8 cellular contexts compared by ENCODE assay signal in the genomic region with DNA sequence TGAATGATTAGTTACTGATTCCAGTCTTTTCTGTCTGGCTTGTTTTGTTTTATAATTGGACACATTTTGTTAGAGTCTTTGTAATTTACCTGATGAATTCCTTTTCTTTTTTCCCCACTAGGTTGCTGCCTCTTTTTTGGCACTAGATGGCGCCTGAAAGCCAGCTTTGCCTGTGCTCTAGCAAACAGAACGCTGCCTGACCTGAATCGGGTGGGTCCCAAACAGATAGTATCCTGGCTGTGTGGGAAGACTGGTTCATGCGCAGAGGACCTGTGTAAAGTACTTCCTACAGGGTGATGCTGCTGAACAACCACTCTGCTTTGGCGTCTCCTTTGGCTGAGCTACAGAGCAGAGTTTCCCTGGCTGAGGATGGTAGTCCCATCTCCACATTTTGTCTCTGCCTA.
DNase-seq lines count a peak whose midpoint lies in the region; ATAC-seq and TF ChIP-seq lines count a peak whose summit lies in the region.

No MANE protein-coding gene starts in this region.

- ATAC-seq in GM21423 (IDR thresholded peaks at IDR 0.05; ENCODE audit: unreplicated experiment) (peak; percentile 67), right lobe of liver (peak in 2 of 4 donors; percentile 53 to 60)
- ATAC-seq in stimulated activated memory B cell treated with anti-CD40 and anti-IgM and Interleukin-4, amounts not matched to agents 10 μg/mL and 1 μg/mL and 100 μg/mL, for 72 hours = no peak

- WGBS in right lobe of liver (ENCODE audit: insufficient coverage, low coverage, low lambda C conversion rate, missing lambda C conversion rate) = 34% methylated on average over 4 of the region's 5 CpGs

- peaks cover 32% of the 10 kb centered on the region for H3K9me3 Mint-ChIP-seq in activated naive CD8-positive, alpha-beta T cell treated with anti-CD3 and anti-CD28 coated beads for 36 hours
- H3K9me3 Mint-ChIP-seq in stimulated activated memory B cell treated with anti-CD40 and anti-IgM and Interleukin-4, amounts not matched to agents 10 μg/mL and 1 μg/mL and 100 μg/mL, for 72 hours = peaks cover 19% of the 10 kb centered on the region

- no peaks in the 10 kb centered on the region for H3K36me3 ChIP-seq in right lobe of liver

- peaks cover 2% of the 10 kb centered on the region for H3K27me3 Mint-ChIP-seq in activated naive CD8-positive, alpha-beta T cell treated with anti-CD3 and anti-CD28 coated beads for 36 hours
- no peaks in the 10 kb centered on the region for H3K27me3 Mint-ChIP-seq in stimulated activated memory B cell treated with anti-CD40 and anti-IgM and Interleukin-4, amounts not matched to agents 10 μg/mL and 1 μg/mL and 100 μg/mL, for 72 hours

- no peak overlapping the region for H3K4me3 ChIP-seq in right lobe of liver

- intact Hi-C loops in right lobe of liver (cut with DNase I) = no loop called here

- H3K27ac ChIP-seq in right lobe of liver = no peak overlapping the region

- H3K27ac Mint-ChIP-seq in activated naive CD8-positive, alpha-beta T cell treated with anti-CD3 and anti-CD28 coated beads for 36 hours = no peak overlapping the region
- H3K27ac Mint-ChIP-seq in stimulated activated memory B cell treated with anti-CD40 and anti-IgM and Interleukin-4, amounts not matched to agents 10 μg/mL and 1 μg/mL and 100 μg/mL, for 72 hours = no peak overlapping the region

- H3K4me3 Mint-ChIP-seq in activated naive CD8-positive, alpha-beta T cell treated with anti-CD3 and anti-CD28 coated beads for 36 hours = no peak overlapping the region
- no peak overlapping the region for H3K4me3 Mint-ChIP-seq in stimulated activated memory B cell treated with anti-CD40 and anti-IgM and Interleukin-4, amounts not matched to agents 10 μg/mL and 1 μg/mL and 100 μg/mL, for 72 hours

- H3K9me3 ChIP-seq in right lobe of liver = peaks cover 0 to 11% (median 1%) of the 10 kb centered on the region in 4 donors

- H3K4me1 ChIP-seq in right lobe of liver = no peaks in the 10 kb centered on the region

- no peaks in the 10 kb centered on the region for H3K4me1 Mint-ChIP-seq in activated naive CD8-positive, alpha-beta T cell treated with anti-CD3 and anti-CD28 coated beads for 36 hours
- no peaks in the 10 kb centered on the region for H3K4me1 Mint-ChIP-seq in stimulated activated memory B cell treated with anti-CD40 and anti-IgM and Interleukin-4, amounts not matched to agents 10 μg/mL and 1 μg/mL and 100 μg/mL, for 72 hours

- no peaks in the 10 kb centered on the region for H3K27me3 ChIP-seq in right lobe of liver

- TF ChIP-seq CTCF in right lobe of liver (IDR thresholded peaks at IDR 0.05) = peak; percentile 29 to 50 (median 37)

- DNase-seq in D341Med (ENCODE audit: low spot score) (peak; percentile 54), NCI-H526 (lab: John Stamatoyannopoulos, UW) (peak; percentile 6 to 59), right lobe of liver (no peak), GM19240 (ENCODE audit: insufficient read length, low spot score) (no peak), NCI-H2107 treated with DMSO at 0.1 percent for 48 hours (lab: John Stamatoyannopoulos, UW; ENCODE audit: unreplicated experiment) (no peak)
- peak; percentile 19 for DNase-seq in activated naive CD8-positive, alpha-beta T cell treated with anti-CD3 and anti-CD28 coated beads for 36 hours

- TF ChIP-seq POLR2A in right lobe of liver (IDR thresholded peaks at IDR 0.05) = no peak

- H3K36me3 Mint-ChIP-seq in activated naive CD8-positive, alpha-beta T cell treated with anti-CD3 and anti-CD28 coated beads for 36 hours = peaks cover 13% of the 10 kb centered on the region
- H3K36me3 Mint-ChIP-seq in stimulated activated memory B cell treated with anti-CD40 and anti-IgM and Interleukin-4, amounts not matched to agents 10 μg/mL and 1 μg/mL and 100 μg/mL, for 72 hours = no peaks in the 10 kb centered on the region

Comparison
In these comparisons a context has a peak if more than half of its experiments do, and no peak if none do; other contexts are left out.
1. DNase-seq: peak in D341Med (single experiment), NCI-H526 (2 of 2) and activated naive CD8-positive, alpha-beta T cell treated with anti-CD3 and anti-CD28 coated beads for 36 hours (single experiment); none in right lobe of liver (0 of 3), GM19240 (single experiment) and NCI-H2107 treated with DMSO at 0.1 percent for 48 hours (single experiment).